9 cellular contexts compared by ENCODE assay signal in genomic region chr2:84459944-84460429, GRCh38. TPM values are rescaled to one million over a fixed set of nuclear protein-coding genes. Genes with fewer than 3 reads are reported as not detected.
A peak's percentile ranks its signal among the peaks of the same experiment; 100 is the strongest.
DNase-seq lines count a peak whose midpoint lies in the region; ATAC-seq and TF ChIP-seq lines count a peak whose summit lies in the region.
"Had no signal": no experiment of that assay in that cellular context is flagged by ENCODE, and none has a peak within 500 bp of the region (broad histone marks: within the 10 kb centered on the region; RNA-seq: fewer than 3 reads in every experiment).

No MANE protein-coding gene starts in this region.

- ATAC-seq in heart right ventricle (no peak), Right ventricle myocardium inferior (no peak), left lung (peak; percentile 14), upper lobe of right lung (peak; percentile 5), esophagus mucosa (no peak), HG03520 (IDR thresholded peaks at IDR 0.05; ENCODE audit: unreplicated experiment) (no peak)
- no peak for ATAC-seq in activated naive CD4-positive, alpha-beta T cell treated with anti-CD3 and anti-CD28 coated beads, Interleukin-2, amount 50 U/mL, for 72 hours

- H3K4me1 ChIP-seq in heart right ventricle (peaks cover 0 to 46% (median 33%) of the 10 kb centered on the region in 9 donors), left lung (peaks cover 11 to 36% of the 10 kb centered on the region in 2 donors), upper lobe of right lung (peaks cover 16% of the 10 kb centered on the region)

- H3K27ac Mint-ChIP-seq in activated naive CD4-positive, alpha-beta T cell treated with anti-CD3 and anti-CD28 coated beads, Interleukin-2, amount 50 U/mL, for 72 hours = peak overlapping the region; percentile 98 to 100

- 19 to 20% methylated on average over 4 of the region's 4 CpGs for WGBS in heart right ventricle, 2 donors

- H3K9me3 Mint-ChIP-seq in activated naive CD4-positive, alpha-beta T cell treated with anti-CD3 and anti-CD28 coated beads, Interleukin-2, amount 50 U/mL, for 72 hours = peaks cover 0 to 3% of the 10 kb centered on the region in 2 donors

- H3K4me3 ChIP-seq in heart right ventricle = peak overlapping the region; percentile 58 to 99 (median 93)
- H3K4me3 ChIP-seq in left lung = peak overlapping the region; percentile 83 to 99
- peak overlapping the region; percentile 97 for H3K4me3 ChIP-seq in upper lobe of right lung

- intact Hi-C loops in heart right ventricle (cut with DNase I) (no loop called here), Right ventricle myocardium inferior (cut with DNase I) (no loop called here), left lung (cut with DNase I) (no loop called here), upper lobe of right lung (cut with DNase I) (no loop called here)

- TF ChIP-seq CTCF in heart right ventricle (IDR thresholded peaks at IDR 0.05) = no peak
- no peak for TF ChIP-seq CTCF in left lung (IDR thresholded peaks at IDR 0.05)
- TF ChIP-seq CTCF in upper lobe of right lung (IDR thresholded peaks at IDR 0.05) = no peak

- H3K27me3 ChIP-seq in heart right ventricle = no peaks in the 10 kb centered on the region
- no peaks in the 10 kb centered on the region for H3K27me3 ChIP-seq in left lung
- no peaks in the 10 kb centered on the region for H3K27me3 ChIP-seq in upper lobe of right lung

- H3K9me3 ChIP-seq in heart right ventricle = no peaks in the 10 kb centered on the region
- H3K9me3 ChIP-seq in left lung = no peaks in the 10 kb centered on the region
- H3K9me3 ChIP-seq in upper lobe of right lung = no peaks in the 10 kb centered on the region

- no peaks in the 10 kb centered on the region for H3K36me3 ChIP-seq in heart right ventricle
- no peaks in the 10 kb centered on the region for H3K36me3 ChIP-seq in left lung
- H3K36me3 ChIP-seq in upper lobe of right lung = no peaks in the 10 kb centered on the region

- peaks cover 15 to 16% of the 10 kb centered on the region in 2 donors for H3K36me3 Mint-ChIP-seq in activated naive CD4-positive, alpha-beta T cell treated with anti-CD3 and anti-CD28 coated beads, Interleukin-2, amount 50 U/mL, for 72 hours

- H3K27ac ChIP-seq in heart right ventricle (peak overlapping the region in 7 of 10 donors; percentile 86 to 99 (median 97)), left lung (peak overlapping the region in 1 of 2 donors; percentile 89), upper lobe of right lung (no peak overlapping the region)

- no peak for DNase-seq in heart right ventricle
- DNase-seq in Right ventricle myocardium inferior (ENCODE audit: missing footprints) = no peak
- DNase-seq in activated naive CD4-positive, alpha-beta T cell treated with anti-CD3 and anti-CD28 coated beads, Interleukin-2, amount 50 U/mL, for 72 hours (ENCODE audit: low spot score in 2 of 2) = no peak
- DNase-seq in left lung = no peak
- no peak for DNase-seq in upper lobe of right lung
- no peak for DNase-seq in NCI-H226

RNA-seq across cellular contexts. Expression of gene SUCLG1, which starts 0.9 kb away (rescaled TPM):
- 100 to 1,000 TPM; 195 to 330 (median 291) TPM for total RNA-seq in heart right ventricle
- 100 to 1,000 TPM; 216 to 250 TPM for polyA plus RNA-seq in heart right ventricle
- 309 TPM for total RNA-seq in Right ventricle myocardium inferior
- total RNA-seq in activated naive CD4-positive, alpha-beta T cell treated with anti-CD3 and anti-CD28 coated beads, Interleukin-2, amount 50 U/mL, for 72 hours = 10 to 100 TPM; 55.6 to 73.9 TPM
- total RNA-seq in left lung = 10 to 100 TPM; 62.2 to 63.1 TPM
- 52.7 TPM for total RNA-seq in upper lobe of right lung
- total RNA-seq in esophagus mucosa = 90.5 TPM

RNA-seq across cellular contexts. Expression of gene DNAH6, which starts 56.3 kb away (rescaled TPM):
- total RNA-seq in heart right ventricle = under 1 TPM in 9 of 10 donors, not detected in 1; 0.08 to 0.49 (median 0.25) TPM
- under 1 TPM; 0.03 to 0.07 TPM for polyA plus RNA-seq in heart right ventricle
- 0.05 TPM for total RNA-seq in Right ventricle myocardium inferior
- 1 to 10 TPM in 1 of 2 donors, under 1 TPM in 1; 0.20 to 2.6 TPM for total RNA-seq in activated naive CD4-positive, alpha-beta T cell treated with anti-CD3 and anti-CD28 coated beads, Interleukin-2, amount 50 U/mL, for 72 hours
- total RNA-seq in left lung = 1 to 10 TPM; 1.3 to 3.4 TPM
- 1.1 TPM for total RNA-seq in upper lobe of right lung
- total RNA-seq in esophagus mucosa = 0.04 TPM
- total RNA-seq: glomerular endothelial cell had no signal

Comparison
In these comparisons a context has a peak if more than half of its experiments do, and no peak if none do; other contexts are left out.
1. ATAC-seq: peak in left lung (single experiment) and upper lobe of right lung (single experiment); none in heart right ventricle (0 of 8), Right ventricle myocardium inferior (single experiment), activated naive CD4-positive, alpha-beta T cell treated with anti-CD3 and anti-CD28 coated beads, Interleukin-2, amount 50 U/mL, for 72 hours (0 of 2), esophagus mucosa (single experiment) and HG03520 (single experiment).
2. Peak in every context shown above with its lines, with median percentiles within 50 percentile points of each other: H3K4me3 ChIP-seq.